In the genomic region with DNA sequence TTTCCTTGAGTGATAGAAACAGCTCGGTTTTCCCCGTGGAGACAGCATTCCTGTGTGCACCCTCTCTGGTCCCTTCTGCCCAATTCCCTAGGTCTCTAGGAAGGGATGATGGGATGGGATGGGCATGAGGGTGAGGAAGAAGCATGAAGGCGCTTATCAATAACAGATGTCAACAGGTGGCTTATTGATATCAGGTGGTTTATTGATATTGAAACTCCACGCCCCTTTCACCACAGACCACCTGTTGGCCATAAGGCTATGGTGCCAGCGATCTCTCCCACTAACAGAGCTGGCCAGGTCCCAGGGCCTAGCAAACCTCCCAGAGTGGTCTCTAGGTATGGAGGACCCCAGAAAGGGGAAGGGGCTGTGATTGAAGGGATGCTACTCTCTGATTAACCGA, we compare ENCODE assay signal across 35 cellular contexts. TPM values are rescaled to one million over a fixed set of nuclear protein-coding genes. Genes with fewer than 3 reads are reported as not detected.
"Had no signal": no experiment of that assay in that cellular context is flagged by ENCODE, and none has a peak within 500 bp of the region (broad histone marks: within the 10 kb centered on the region; RNA-seq: fewer than 3 reads in every experiment).

No MANE protein-coding gene starts in this region.

- H3K4me1 Mint-ChIP-seq: activated B cell treated with CpG ODN at 0.5 μM for 24 hours had no signal

- H3K27me3 ChIP-seq: brain microvascular endothelial cell, esophagus squamous epithelium, heart left ventricle had no signal

- ATAC-seq: activated CD4-positive, CD25-positive, alpha-beta regulatory T cell treated with anti-CD3 and anti-CD28 coated beads, Interleukin-2, amount 50 U/mL, for 24 hours; activated CD8-positive, alpha-beta T cell treated with anti-CD3 and anti-CD28 coated beads for 36 hours; activated T-cell treated with anti-CD3 and anti-CD28 coated beads, Interleukin-2, amount 50 U/mL, for 4 hours; activated T-helper 17 cell treated with anti-CD3 and anti-CD28 coated beads, Interleukin-2, amount 50 U/mL, for 72 hours; effector memory CD8-positive, alpha-beta T cell; heart left ventricle; T-helper 17 cell had no signal

- H3K4me3 Mint-ChIP-seq: activated B cell treated with CpG ODN at 0.5 μM for 24 hours; activated CD8-positive, alpha-beta T cell treated with anti-CD3 and anti-CD28 coated beads for 36 hours; activated naive CD8-positive, alpha-beta T cell; activated T-cell treated with anti-CD3 and anti-CD28 coated beads, Interleukin-2, amount 50 U/mL, for 4 hours; activated T-helper 17 cell treated with anti-CD3 and anti-CD28 coated beads, Interleukin-2, amount 50 U/mL, for 72 hours; effector memory CD8-positive, alpha-beta T cell; T-helper 17 cell; T-helper 2 cell treated with Interferon-gamma antibody and Interleukin-4, amounts not matched to agents 5 μg/mL and 100 μg/mL, for 36 hours had no signal

- H3K4me3 ChIP-seq: esophagus squamous epithelium, heart left ventricle had no signal

- H3K27me3 Mint-ChIP-seq: activated B cell treated with CpG ODN at 0.5 μM for 24 hours; activated CD8-positive, alpha-beta T cell treated with anti-CD3 and anti-CD28 coated beads for 36 hours; activated naive CD8-positive, alpha-beta T cell; activated T-helper 17 cell treated with anti-CD3 and anti-CD28 coated beads, Interleukin-2, amount 50 U/mL, for 72 hours; effector memory CD8-positive, alpha-beta T cell; T-helper 17 cell had no signal

- H3K27ac ChIP-seq: brain microvascular endothelial cell, esophagus squamous epithelium, heart left ventricle, WERI-Rb-1 had no signal

- H3K9me3 Mint-ChIP-seq: activated B cell treated with CpG ODN at 0.5 μM for 24 hours; activated CD8-positive, alpha-beta T cell treated with anti-CD3 and anti-CD28 coated beads for 36 hours; activated T-cell treated with anti-CD3 and anti-CD28 coated beads, Interleukin-2, amount 50 U/mL, for 4 hours; activated T-helper 17 cell treated with anti-CD3 and anti-CD28 coated beads, Interleukin-2, amount 50 U/mL, for 72 hours; effector memory CD8-positive, alpha-beta T cell; T-helper 2 cell treated with Interferon-gamma antibody and Interleukin-4, amounts not matched to agents 5 μg/mL and 100 μg/mL, for 36 hours had no signal

- H3K9me3 ChIP-seq: esophagus squamous epithelium, heart left ventricle had no signal

- DNase-seq: activated B cell treated with CpG ODN at 0.5 μM for 24 hours; activated CD4-positive, alpha-beta T cell treated with anti-CD3 and anti-CD28 coated beads for 48 hours; activated CD4-positive, alpha-beta T cell treated with anti-CD3 and anti-CD28 coated beads, Interleukin-2, amount 50 U/mL, for 1 hour; activated CD4-positive, alpha-beta T cell treated with anti-CD3 and anti-CD28 coated beads, Interleukin-2, amount 50 U/mL, for 48 hours; activated CD8-positive, alpha-beta memory T cell treated with anti-CD3 and anti-CD28 coated beads for 24 hours; activated CD8-positive, alpha-beta T cell treated with anti-CD3 and anti-CD28 coated beads for 36 hours; activated effector memory CD4-positive, alpha-beta T cell treated with Interleukin-2 at 50 U/mL for 16 hours; activated gamma-delta T cell treated with Interleukin-2 at 50 U/mL for 16 hours; activated naive CD4-positive, alpha-beta T cell treated with anti-CD3 and anti-CD28 coated beads, Interleukin-2, amount 50 U/mL, for 16 hours; activated naive CD4-positive, alpha-beta T cell treated with Interleukin-2 at 50 U/mL for 16 hours; activated T-cell treated with anti-CD3 and anti-CD28 coated beads, Interleukin-2, amount 50 U/mL, for 4 hours; amniotic stem cell; anterior cingulate cortex; brain microvascular endothelial cell; caudate nucleus; cortex of kidney; dermis blood vessel endothelial cell; effector CD4-positive, alpha-beta T cell; effector memory CD8-positive, alpha-beta T cell; erythroblast; esophagus squamous epithelium; glutamatergic neuron; heart left ventricle; T-helper 1 cell; T-helper 17 cell; T1000; WERI-Rb-1 had no signal

- FAIRE-seq: astrocyte, colon, frontal cortex had no signal

- H3K4me1 ChIP-seq: heart left ventricle had no signal

- H3K27ac Mint-ChIP-seq: activated B cell treated with CpG ODN at 0.5 μM for 24 hours; activated CD8-positive, alpha-beta T cell treated with anti-CD3 and anti-CD28 coated beads for 36 hours; activated naive CD8-positive, alpha-beta T cell; activated T-helper 17 cell treated with anti-CD3 and anti-CD28 coated beads, Interleukin-2, amount 50 U/mL, for 72 hours; effector memory CD8-positive, alpha-beta T cell; T-helper 17 cell; T-helper 2 cell treated with Interferon-gamma antibody and Interleukin-4, amounts not matched to agents 5 μg/mL and 100 μg/mL, for 36 hours had no signal

- H3K36me3 ChIP-seq: brain microvascular endothelial cell, WERI-Rb-1 had no signal

RNA-seq across cellular contexts. Expression of a gene that starts 21.1 kb away (rescaled TPM):
- total RNA-seq: fibroblast of lung had no signal

RNA-seq across cellular contexts. Expression of a gene that starts 34.1 kb away (rescaled TPM):
- total RNA-seq: dermis blood vessel endothelial cell had no signal
